ENCODE assay signal across 16 cellular contexts in the genomic region with DNA sequence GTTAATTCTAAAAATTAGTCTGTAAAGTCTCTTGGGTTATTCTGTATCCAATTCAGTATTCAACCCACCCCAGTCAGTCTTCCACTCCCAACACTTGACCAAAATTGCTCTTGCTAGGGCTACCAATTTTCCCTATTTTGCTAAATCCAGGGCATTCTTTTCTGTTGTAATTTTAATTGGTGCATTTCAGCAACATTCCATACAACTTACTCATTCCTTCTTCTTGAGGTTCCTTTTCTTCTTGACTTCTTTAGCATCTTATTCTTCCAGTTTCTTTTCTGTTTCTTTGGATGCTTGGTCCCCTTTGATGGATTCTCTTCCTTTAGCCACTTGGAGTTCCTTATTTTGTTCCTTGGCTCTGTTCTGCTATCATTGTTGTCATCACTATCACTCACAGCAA. TPM values are rescaled to one million over a fixed set of nuclear protein-coding genes. Genes with fewer than 3 reads are reported as not detected.
"Had no signal": no experiment of that assay in that cellular context is flagged by ENCODE, and none has a peak within 500 bp of the region (broad histone marks: within the 10 kb centered on the region; RNA-seq: fewer than 3 reads in every experiment).

No MANE protein-coding gene starts in this region.

- H3K4me2 ChIP-seq: neural progenitor cell had no signal

- H3K4me3 ChIP-seq: esophagus squamous epithelium, gastroesophageal sphincter, neural progenitor cell, pancreas, right lobe of liver, suprapubic skin, thyroid gland had no signal

- H3K27me3 ChIP-seq: esophagus squamous epithelium, gastroesophageal sphincter, neural progenitor cell, pancreas, right lobe of liver, suprapubic skin, thyroid gland had no signal

- H3K36me3 ChIP-seq: esophagus squamous epithelium, gastroesophageal sphincter, neural progenitor cell, pancreas, right lobe of liver, suprapubic skin, thyroid gland had no signal

- H3K9ac ChIP-seq: neural progenitor cell had no signal

- H2AFZ ChIP-seq: neural progenitor cell had no signal

- H3K9me3 ChIP-seq: esophagus squamous epithelium, gastroesophageal sphincter, pancreas, right lobe of liver, suprapubic skin, thyroid gland had no signal

- DNase-seq: esophagus squamous epithelium; glutamatergic neuron; islet precursor cell; nucleus accumbens; pancreas; right lobe of liver; stimulated activated CD4-positive, alpha-beta T cell treated with anti-CD3 and anti-CD28 coated beads, Interleukin-4, amount 100 ng/mL, for 1 hour; stimulated activated CD8-positive, alpha-beta memory T cell treated with anti-CD3 and anti-CD28 coated beads, Interleukin-4, amount 100 ng/mL, for 48 hours; stimulated activated naive CD8-positive, alpha-beta T cell treated with anti-CD3 and anti-CD28 coated beads, Interleukin-15, Interleukin-2, amounts not matched to agents 100 U/mL and 50 U/mL, for 24 hours; thyroid gland had no signal

- H3K27ac ChIP-seq: esophagus squamous epithelium, gastroesophageal sphincter, neural progenitor cell, pancreas, right lobe of liver, suprapubic skin, thyroid gland had no signal

- H3K4me1 ChIP-seq: esophagus squamous epithelium, gastroesophageal sphincter, neural progenitor cell, pancreas, right lobe of liver, suprapubic skin, thyroid gland had no signal

RNA-seq across cellular contexts. Expression of a gene that starts 11.2 kb away (rescaled TPM):
- total RNA-seq: epithelial cell of proximal tubule; esophagus squamous epithelium; left lobe of liver; natural killer cell treated with Interleukin-12 subunit alpha and Interleukin-12 subunit beta and Interleukin-15 and Interleukin-18, amount 100 ng/mL, for 72 hours had no signal
